Comparison of ENCODE assay signal across 18 cellular contexts in genomic region chr3:14789640-14790285, GRCh38.
"Had no signal": no experiment of that assay in that cellular context is flagged by ENCODE, and none has a peak within 500 bp of the region (broad histone marks: within the 10 kb centered on the region; RNA-seq: fewer than 3 reads in every experiment).

No MANE protein-coding gene starts in this region.

- H3K9me3 Mint-ChIP-seq: activated naive CD8-positive, alpha-beta T cell treated with anti-CD3 and anti-CD28 coated beads for 36 hours; memory B cell had no signal

- H3K36me3 ChIP-seq: prostate gland, tibial nerve, uterus had no signal

- H3K9me3 ChIP-seq: mucosa of descending colon, prostate gland, tibial nerve, uterus had no signal

- ATAC-seq: activated CD4-positive, alpha-beta T cell treated with anti-CD3 and anti-CD28 coated beads for 36 hours; left ventricle myocardium superior; mucosa of descending colon; right cardiac atrium; WTC11 had no signal

- H3K4me3 ChIP-seq: mucosa of descending colon, prostate gland, smooth muscle cell, tibial nerve, uterus had no signal

- H3K27ac ChIP-seq: prostate gland, tibial nerve, uterus had no signal

- H3K36me3 Mint-ChIP-seq: activated naive CD8-positive, alpha-beta T cell treated with anti-CD3 and anti-CD28 coated beads for 36 hours; memory B cell; naive B cell; WTC11 had no signal

- H3K4me1 ChIP-seq: prostate gland, uterus had no signal

- H3K4me2 ChIP-seq: smooth muscle cell had no signal

- DNase-seq: activated CD4-positive, alpha-beta T cell treated with anti-CD3 and anti-CD28 coated beads for 36 hours; activated CD4-positive, alpha-beta T cell treated with anti-CD3 and anti-CD28 coated beads, Interleukin-2, amount 50 U/mL, for 48 hours; activated naive CD8-positive, alpha-beta T cell treated with anti-CD3 and anti-CD28 coated beads for 36 hours; amniotic stem cell; cortex of kidney; left ventricle myocardium superior; naive B cell; right cardiac atrium; stimulated activated naive CD4-positive, alpha-beta T cell treated with Interleukin-2 at 50 U/mL for 16 hours; uterus had no signal

- H3K4me3 Mint-ChIP-seq: activated CD4-positive, alpha-beta T cell treated with anti-CD3 and anti-CD28 coated beads for 36 hours; activated naive CD8-positive, alpha-beta T cell treated with anti-CD3 and anti-CD28 coated beads for 36 hours; memory B cell; neural crest cell; WTC11 had no signal

- H3K4me1 Mint-ChIP-seq: activated CD4-positive, alpha-beta T cell treated with anti-CD3 and anti-CD28 coated beads for 36 hours; memory B cell; naive B cell had no signal

- H3K27ac Mint-ChIP-seq: activated CD4-positive, alpha-beta T cell treated with anti-CD3 and anti-CD28 coated beads for 36 hours; activated naive CD8-positive, alpha-beta T cell treated with anti-CD3 and anti-CD28 coated beads for 36 hours; memory B cell; naive B cell; WTC11 had no signal

- H3K27me3 ChIP-seq: tibial nerve, uterus had no signal

- FAIRE-seq: frontal cortex had no signal
